Comparison of ENCODE assay signal across 7 cellular contexts in genomic region chr5:6728011-6728794, GRCh38. TPM values are rescaled to one million over a fixed set of nuclear protein-coding genes. Genes with fewer than 3 reads are reported as not detected.
DNase-seq lines count a peak whose midpoint lies in the region; ATAC-seq, FAIRE-seq and TF ChIP-seq lines count a peak whose summit lies in the region.

No MANE protein-coding gene starts in this region.

- H3K4me1 Mint-ChIP-seq in CD14-positive monocyte, result peaks cover 63% of the 10 kb centered on the region

- H3K9me3 ChIP-seq in HEK293 (ENCODE audit: control insufficient read depth, insufficient read depth, low read depth, low read length) (no peaks in the 10 kb centered on the region), H1 (ENCODE audit: insufficient read depth in 2 of 2, low read depth in 1 of 2, low read length in 1 of 2) (no peaks in the 10 kb centered on the region)

- peaks cover 45 to 55% of the 10 kb centered on the region in 2 donors for H3K36me3 Mint-ChIP-seq in CD14-positive monocyte

- H3K4me1 ChIP-seq in HEK293 (ENCODE audit: control insufficient read depth, insufficient read depth, low read length) (peaks cover 43% of the 10 kb centered on the region), H1 (replicated peaks in 1 of 4; ENCODE audit: control insufficient read depth in 3 of 4, insufficient read depth in 4 of 4, low read length in 3 of 4) (peaks cover 3 to 13% (median 6%) of the 10 kb centered on the region in 4 experiments; a peak in 6 of 7 replicates)

- peaks cover 38% of the 10 kb centered on the region for H3K79me1 ChIP-seq in H1 (ENCODE audit: low read depth, low read length)

- H3K36me3 ChIP-seq in HEK293 (ENCODE audit: control insufficient read depth in 2 of 2, insufficient read depth in 1 of 2, low read length in 2 of 2) (peaks cover 0 to 41% of the 10 kb centered on the region in 2 experiments; a peak in 1 of 3 replicates), H1 (ENCODE audit: control insufficient read depth in 2 of 4, insufficient read depth in 4 of 4, low read length in 3 of 4) (no peaks in the 10 kb centered on the region)

- no peak overlapping the region for H3K9ac ChIP-seq in H1 (replicated peaks in 1 of 4; ENCODE audit: extremely low read depth in 1 of 4, low read depth in 3 of 4, low read length in 3 of 4)

- TF ChIP-seq CTCF in HEK293 (tag by site-specific recombination; IDR thresholded peaks at IDR 0.05), result no peak
- TF ChIP-seq CTCF in H1 (IDR thresholded peaks at IDR 0.05; ENCODE audit: control extremely low read depth in 1 of 3, insufficient read depth in 1 of 3, low read depth in 1 of 3, low read length in 3 of 3), result no peak
- TF ChIP-seq CTCF in CD14-positive monocyte (IDR thresholded peaks at IDR 0.05), result no peak

- 74% methylated on average over 17 of the region's 17 CpGs; no CpG with 5 or more reads in 1 of the 2 experiments for WGBS in H1 (ENCODE audit: extremely low coverage in 1 of 2, insufficient coverage in 1 of 2, insufficient read length in 1 of 2, insufficient replicate concordance in 2 of 2, low coverage in 1 of 2, low lambda C conversion rate in 2 of 2, missing lambda C conversion rate in 1 of 2), 2 experiments

- DNase-seq in NCI-H1417 (lab: John Stamatoyannopoulos, UW) (peak; percentile 34 to 82 (median 65)), H1 (ENCODE audit: low read depth in 1 of 2, low spot score in 2 of 2) (no peak), superior temporal gyrus (ENCODE audit: extremely low spot score) (no peak), CD14-positive monocyte (ENCODE audit: low spot score) (no peak), cerebellum (ENCODE audit: low spot score) (no peak)

- no peak overlapping the region for H2BK5ac ChIP-seq in H1 (ENCODE audit: low read depth, low read length)

- H3K56ac ChIP-seq in H1 (replicated peaks; ENCODE audit: insufficient read length, low read depth, low read length), result no peak overlapping the region

- no peak overlapping the region for H3K4me2 ChIP-seq in H1 (ENCODE audit: insufficient read depth in 1 of 2, low read depth in 2 of 2, low read length in 2 of 2)

- H2BK12ac ChIP-seq in H1 (ENCODE audit: low read depth, low read length), result no peak overlapping the region

- TF ChIP-seq POLR2A in H1 (IDR thresholded peaks at IDR 0.05; ENCODE audit: control extremely low read depth in 1 of 2, low read depth in 2 of 2, low read length in 2 of 2), result no peak

- H2BK20ac ChIP-seq in H1 (ENCODE audit: low read length), result no peak overlapping the region

- H3K4me3 Mint-ChIP-seq in CD14-positive monocyte, result no peak overlapping the region

- H3K27ac ChIP-seq in HEK293 (ENCODE audit: extremely low read depth, low read depth, low read length), result no peak overlapping the region; the same call in 1 of the 2 replicates
- no peak overlapping the region for H3K27ac ChIP-seq in H1 (ENCODE audit: low read depth, low read length)

- H3K14ac ChIP-seq in H1 (ENCODE audit: insufficient read length), result no peak overlapping the region

- H4K20me1 ChIP-seq in H1 (replicated peaks in 1 of 2; ENCODE audit: control insufficient read depth in 1 of 2, insufficient read depth in 2 of 2, low read length in 2 of 2), result peaks cover 37 to 58% of the 10 kb centered on the region in 2 experiments

- no peak for TF ChIP-seq EP300 in H1 (IDR thresholded peaks at IDR 0.05; ENCODE audit: borderline replicate concordance in 1 of 2, low read depth in 2 of 2, low read length in 2 of 2)

- no peak overlapping the region for H3K23ac ChIP-seq in H1 (ENCODE audit: insufficient read length)

- no peak overlapping the region for H3K4me3 ChIP-seq in HEK293 (ENCODE audit: low read depth, low read length)
- no peak overlapping the region for H3K4me3 ChIP-seq in H1 (ENCODE audit: extremely low read depth in 1 of 4, insufficient read depth in 2 of 4, low read depth in 3 of 4, low read length in 4 of 4)

- peaks cover 9 to 97% of the 10 kb centered on the region in 2 experiments; a peak in 3 of 4 replicates for H3K79me2 ChIP-seq in H1 (ENCODE audit: control insufficient read depth in 1 of 2, insufficient read depth in 2 of 2, low read length in 2 of 2)

- H4K8ac ChIP-seq in H1 (ENCODE audit: extremely low read depth, insufficient read depth, low read length), result 0 out of 2 replicates have a peak overlapping the region, but pooled peaks have one; percentile 6

- H4K5ac ChIP-seq in H1 (ENCODE audit: insufficient read length, low read depth, low read length), result no peak overlapping the region

- H4K91ac ChIP-seq in H1 (replicated peaks; ENCODE audit: insufficient read length, low read length), result no peak overlapping the region

- FAIRE-seq in H1 (lab: Jason Lieb, UNC), result no peak

- no peaks in the 10 kb centered on the region for H3K23me2 ChIP-seq in H1 (ENCODE audit: low read depth, low read length)

- H2AFZ ChIP-seq in H1 (ENCODE audit: low read length), result no peak overlapping the region

- H3K4ac ChIP-seq in H1 (replicated peaks; ENCODE audit: insufficient read length, low read depth, low read length), result no peak overlapping the region

- H2BK15ac ChIP-seq in H1 (ENCODE audit: low read length), result no peak overlapping the region

- no peak; a peak in 1 of 4 replicates for TF ChIP-seq RAD21 in H1 (IDR thresholded peaks at IDR 0.05 in 1 of 2, conservative IDR thresholded peaks at IDR 0.05 in 1 of 2; ENCODE audit: low read depth in 2 of 2, low read length in 2 of 2)

- no peaks in the 10 kb centered on the region for H3K9me3 Mint-ChIP-seq in CD14-positive monocyte

- peak overlapping the region in 1 of 7 donors; percentile 71 for H3K27ac Mint-ChIP-seq in CD14-positive monocyte

- H2AK5ac ChIP-seq in H1 (ENCODE audit: low read depth, low read length), result no peak overlapping the region

- no peaks in the 10 kb centered on the region for H3K27me3 ChIP-seq in H1 (replicated peaks in 1 of 4; ENCODE audit: control insufficient read depth in 3 of 4, extremely low read depth in 1 of 4, insufficient read depth in 3 of 4, low read length in 3 of 4)

- intact Hi-C loops in CD14-positive monocyte (cut with micrococcal nuclease), result no loop called here

- H2BK120ac ChIP-seq in H1 (replicated peaks; ENCODE audit: low read depth, low read length), result no peak overlapping the region

- POLR2A ChIA-PET in HEK293 (lab: Yijun Ruan, JAX) (interaction anchor here (1.3 kb wide), 1 partner anchor 15 kb away, joined by 3 read pairs; the partner anchor contains the start of gene TENT4A), H1 (lab: Charles Lee; ENCODE audit: partially characterized antibody) (interaction anchor here (1.0 to 2.5 kb wide), 4 partner anchors 10 to 134 kb away, joined by 3 to 10 read pairs (median 4); partner anchors contain the start of genes NSUN2, SRD5A1 and TENT4A)

- peak overlapping the region; percentile 60 for H3K18ac ChIP-seq in H1 (ENCODE audit: extremely low read depth, low read length)

- ATAC-seq in GM18870 (IDR thresholded peaks at IDR 0.05; ENCODE audit: unreplicated experiment), result peak; percentile 87

- CTCF ChIA-PET in HEK293 (lab: Yijun Ruan, JAX), result interaction anchor here (1.0 to 1.2 kb wide), 2 partner anchors 53 to 116 kb away, joined by 3 read pairs; no protein-coding TSS in a partner anchor
- CTCF ChIA-PET in H1 (lab: Charles Lee; ENCODE audit: partially characterized antibody), result interaction anchor here (0.6 to 2.5 kb wide), 5 partner anchors 10 to 104 kb away, joined by 4 to 9 read pairs (median 4); no protein-coding TSS in a partner anchor

- no peaks in the 10 kb centered on the region for H3K27me3 Mint-ChIP-seq in CD14-positive monocyte (ENCODE audit: low read depth in 3 of 3)

TF ChIP-seq in HEK293, 187 proteins besides CTCF, POLR2A, EP300 and RAD21 (continues in another document):
- TF ChIP-seq ZEB2 (tag by site-specific recombination; IDR thresholded peaks at IDR 0.05), result peak; percentile 32; the same call in 1 of the 2 replicates
- TF ChIP-seq ZNF324 (tag by site-specific recombination; IDR thresholded peaks at IDR 0.05), result 0 out of 2 replicates have a peak, but pooled peaks have one; percentile 31
- no peak for TF ChIP-seq ZBTB17 (tag by site-specific recombination; IDR thresholded peaks at IDR 0.05)
- TF ChIP-seq OSR2 (tag by site-specific recombination; IDR thresholded peaks at IDR 0.05), result 0 out of 2 replicates have a peak, but pooled peaks have one; percentile 35
- 0 out of 2 replicates have a peak, but pooled peaks have one; percentile 29 for TF ChIP-seq ZXDB (tag by site-specific recombination; IDR thresholded peaks at IDR 0.05)

TF ChIP-seq in H1, 55 proteins besides CTCF, POLR2A, EP300 and RAD21 (continues in another document):
- TF ChIP-seq TBP (IDR thresholded peaks at IDR 0.05; ENCODE audit: low read depth, low read length) (no peak), KDM1A (IDR thresholded peaks at IDR 0.05; ENCODE audit: borderline replicate concordance, low read length) (no peak)

RNA-seq across cellular contexts. Expression of gene TENT4A, which starts 15.0 kb away (rescaled TPM):
- 22.4 and 25.1 TPM in 2 replicates for total RNA-seq in H1 (2021; fragmentation: NEBNext Ultra II Directional; extraction: Animal tissue kit (Norgen Biotek cat#: 25700))
- polyA plus RNA-seq in H1 (2011; rRNA removed) (8.9 and 11.6 TPM in 2 replicates), CD14-positive monocyte (under 1 TPM; 0.17 to 0.44 TPM)
- 6.3 TPM for polyA plus RNA-seq in H1 (2011; cell fraction: cytosol; rRNA removed)
- polyA plus RNA-seq in H1 (2011; cell fraction: nucleus; rRNA removed), result 46.4 TPM
- 17.5 to 20.5 TPM (median 19.2 TPM) in 4 replicates for polyA plus RNA-seq in H1 (2012, experiment 1 of 2)
- polyA plus RNA-seq in H1 (2012, experiment 2 of 2), result 4.8 TPM
- polyA plus RNA-seq in H1 (2013, experiment 1 of 2), result 21.0 TPM
- 20.5 TPM for polyA plus RNA-seq in H1 (2013, experiment 2 of 2)
- polyA minus RNA-seq in H1 (2011; rRNA and poly(A)+ RNA removed), result 12.4 and 14.3 TPM in 2 replicates
- polyA minus RNA-seq in H1 (2011; cell fraction: cytosol; rRNA and poly(A)+ RNA removed), result 13.4 TPM
- 30.2 TPM for polyA minus RNA-seq in H1 (2011; cell fraction: nucleus; rRNA and poly(A)+ RNA removed)
- total RNA-seq in cerebellum, result 34.5 TPM

Comparison
In these comparisons a context has a peak if more than half of its experiments do, and no peak if none do; other contexts are left out.
1. DNase-seq: peak in NCI-H1417 (3 of 3); none in H1 (0 of 2), superior temporal gyrus (single experiment), CD14-positive monocyte (single experiment) and cerebellum (single experiment).